14 cellular contexts compared by ENCODE assay signal in the genomic region with DNA sequence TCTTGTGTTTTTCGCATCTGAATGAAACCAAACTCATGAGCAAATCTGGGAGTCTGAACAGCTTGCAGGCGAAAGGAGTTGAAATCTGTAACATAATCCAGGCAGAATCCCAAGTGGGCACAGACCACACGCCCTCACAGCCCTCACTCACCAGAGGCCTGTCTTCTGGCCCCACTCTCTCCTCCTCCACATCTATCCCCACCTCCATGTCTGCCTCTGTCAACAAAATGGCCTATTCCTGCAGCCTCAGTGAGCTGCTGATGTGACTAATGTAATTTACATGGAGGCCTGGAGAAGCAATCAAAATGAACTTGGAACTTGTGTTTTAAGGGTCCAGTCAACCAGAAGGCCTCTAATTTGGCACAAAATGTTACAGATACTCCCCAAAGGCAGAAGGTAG.
DNase-seq lines count a peak whose midpoint lies in the region; ATAC-seq and TF ChIP-seq lines count a peak whose summit lies in the region.
"Had no signal": no experiment of that assay in that cellular context is flagged by ENCODE, and none has a peak within 500 bp of the region (broad histone marks: within the 10 kb centered on the region; RNA-seq: fewer than 3 reads in every experiment).

No MANE protein-coding gene starts in this region.

- H3K9me3 Mint-ChIP-seq in GM23338: no peaks in the 10 kb centered on the region
- peaks cover 7% of the 10 kb centered on the region for H3K9me3 Mint-ChIP-seq in nephron progenitor cell
- H3K9me3 Mint-ChIP-seq: CD8-positive, alpha-beta memory T cell; H9 had no signal

- no peaks in the 10 kb centered on the region; the same call in 1 of the 2 replicates for H3K9me3 ChIP-seq in BE2C
- H3K9me3 ChIP-seq: A549, Caco-2 had no signal

- H3K79me2 ChIP-seq in GM23338 (replicated peaks; ENCODE audit: insufficient read depth): no peaks in the 10 kb centered on the region

- peaks cover 20% of the 10 kb centered on the region for H3K4me1 ChIP-seq in BE2C
- H3K4me1 ChIP-seq in GM23338 (ENCODE audit: insufficient read depth): no peaks in the 10 kb centered on the region
- H3K4me1 ChIP-seq: Caco-2 had no signal

- H3K27ac Mint-ChIP-seq in GM23338: no peak overlapping the region; the same call in 1 of the 2 replicates
- H3K27ac Mint-ChIP-seq in nephron progenitor cell: peak overlapping the region; percentile 43
- H3K27ac Mint-ChIP-seq: CD14-positive monocyte; CD8-positive, alpha-beta memory T cell; H9 had no signal

- H3K27ac ChIP-seq in GM23338 (ENCODE audit: low read depth): no peak overlapping the region
- H3K27ac ChIP-seq: A549, GM23248 had no signal

- H3K4me1 Mint-ChIP-seq in GM23338 (peaks cover 7% of the 10 kb centered on the region; the same call in 2 of the 3 replicates), nephron progenitor cell (peaks cover 45% of the 10 kb centered on the region)

- H3K4me3 Mint-ChIP-seq in GM23338: no peak overlapping the region
- no peak overlapping the region for H3K4me3 Mint-ChIP-seq in nephron progenitor cell
- H3K4me3 Mint-ChIP-seq: CD14-positive monocyte; CD8-positive, alpha-beta memory T cell; H9 had no signal

- no peak for ATAC-seq in GM23338
- no peak for ATAC-seq in HG02571 (IDR thresholded peaks at IDR 0.05; ENCODE audit: unreplicated experiment)
- ATAC-seq: A549 had no signal

- H4K20me1 ChIP-seq in GM23338 (replicated peaks; ENCODE audit: insufficient read depth): no peaks in the 10 kb centered on the region

- H2AFZ ChIP-seq in GM23338: 0 out of 2 replicates have a peak overlapping the region, but pooled peaks have one; percentile 32
- H2AFZ ChIP-seq: GM23248 had no signal

- H3K9me2 ChIP-seq in GM23338 (ENCODE audit: insufficient read depth): no peaks in the 10 kb centered on the region

- H3K27me3 Mint-ChIP-seq in GM23338 (ENCODE audit: insufficient read depth, low read depth, poor library complexity): peaks cover 5% of the 10 kb centered on the region
- peaks cover 4% of the 10 kb centered on the region for H3K27me3 Mint-ChIP-seq in nephron progenitor cell (ENCODE audit: low read depth, poor library complexity)

- H3K27me3 ChIP-seq in BE2C: no peaks in the 10 kb centered on the region
- H3K27me3 ChIP-seq in GM23338 (ENCODE audit: insufficient read depth): no peaks in the 10 kb centered on the region

- H3K4me3 ChIP-seq in BE2C (ENCODE audit: low read depth, low read length) (no peak overlapping the region), GM23338 (no peak overlapping the region)
- H3K4me3 ChIP-seq: A549, GM23248 had no signal

- DNase-seq in BE2C (peak; percentile 25), GM23338 (ENCODE audit: low spot score) (no peak), SK-N-DZ (ENCODE audit: low spot score) (peak; percentile 82), nephron progenitor cell (no peak), ureter (ENCODE audit: low spot score) (no peak)
- DNase-seq: Caco-2; CD8-positive, alpha-beta memory T cell; GM23248; H9; IMR-90; KBM-7 had no signal

- H3K4me2 ChIP-seq in GM23338: no peak overlapping the region
- H3K4me2 ChIP-seq: A549 had no signal

- TF ChIP-seq CTCF in BE2C (IDR thresholded peaks at IDR 0.05; ENCODE audit: low read depth, low read length): no peak
- no peak for TF ChIP-seq CTCF in GM23338 (conservative IDR thresholded peaks at IDR 0.05; ENCODE audit: low read depth in 2 of 2)
- TF ChIP-seq CTCF in nephron progenitor cell (IDR thresholded peaks at IDR 0.05): no peak

- no peaks in the 10 kb centered on the region; the same call in 2 of the 3 replicates for H3K36me3 Mint-ChIP-seq in GM23338 (ENCODE audit: low read depth)
- no peaks in the 10 kb centered on the region for H3K36me3 Mint-ChIP-seq in nephron progenitor cell (ENCODE audit: low read depth)
- H3K36me3 Mint-ChIP-seq: CD14-positive monocyte; CD8-positive, alpha-beta memory T cell had no signal

- H3F3A ChIP-seq in GM23338 (replicated peaks; ENCODE audit: low read depth): no peaks in the 10 kb centered on the region

- H3K36me3 ChIP-seq in BE2C: no peaks in the 10 kb centered on the region
- no peaks in the 10 kb centered on the region for H3K36me3 ChIP-seq in GM23338 (ENCODE audit: insufficient read depth)

TF ChIP-seq in GM23338, 12 proteins besides CTCF, POLR2A, EP300 and RAD21 (continues in another document):
- TF ChIP-seq NANOG (IDR thresholded peaks at IDR 0.05; ENCODE audit: borderline replicate concordance) (no peak), POLR2AphosphoS5 (IDR thresholded peaks at IDR 0.05; ENCODE audit: low read depth) (no peak)
- TF ChIP-seq, protein P1, sequence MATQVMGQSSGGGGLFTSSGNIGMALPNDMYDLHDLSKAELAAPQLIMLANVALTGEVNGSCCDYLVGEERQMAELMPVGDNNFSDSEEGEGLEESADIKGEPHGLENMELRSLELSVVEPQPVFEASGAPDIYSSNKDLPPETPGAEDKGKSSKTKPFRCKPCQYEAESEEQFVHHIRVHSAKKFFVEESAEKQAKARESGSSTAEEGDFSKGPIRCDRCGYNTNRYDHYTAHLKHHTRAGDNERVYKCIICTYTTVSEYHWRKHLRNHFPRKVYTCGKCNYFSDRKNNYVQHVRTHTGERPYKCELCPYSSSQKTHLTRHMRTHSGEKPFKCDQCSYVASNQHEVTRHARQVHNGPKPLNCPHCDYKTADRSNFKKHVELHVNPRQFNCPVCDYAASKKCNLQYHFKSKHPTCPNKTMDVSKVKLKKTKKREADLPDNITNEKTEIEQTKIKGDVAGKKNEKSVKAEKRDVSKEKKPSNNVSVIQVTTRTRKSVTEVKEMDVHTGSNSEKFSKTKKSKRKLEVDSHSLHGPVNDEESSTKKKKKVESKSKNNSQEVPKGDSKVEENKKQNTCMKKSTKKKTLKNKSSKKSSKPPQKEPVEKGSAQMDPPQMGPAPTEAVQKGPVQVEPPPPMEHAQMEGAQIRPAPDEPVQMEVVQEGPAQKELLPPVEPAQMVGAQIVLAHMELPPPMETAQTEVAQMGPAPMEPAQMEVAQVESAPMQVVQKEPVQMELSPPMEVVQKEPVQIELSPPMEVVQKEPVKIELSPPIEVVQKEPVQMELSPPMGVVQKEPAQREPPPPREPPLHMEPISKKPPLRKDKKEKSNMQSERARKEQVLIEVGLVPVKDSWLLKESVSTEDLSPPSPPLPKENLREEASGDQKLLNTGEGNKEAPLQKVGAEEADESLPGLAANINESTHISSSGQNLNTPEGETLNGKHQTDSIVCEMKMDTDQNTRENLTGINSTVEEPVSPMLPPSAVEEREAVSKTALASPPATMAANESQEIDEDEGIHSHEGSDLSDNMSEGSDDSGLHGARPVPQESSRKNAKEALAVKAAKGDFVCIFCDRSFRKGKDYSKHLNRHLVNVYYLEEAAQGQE (IDR thresholded peaks at IDR 0.05; ENCODE audit: unreplicated experiment): no peak
- TF ChIP-seq, protein P2, sequence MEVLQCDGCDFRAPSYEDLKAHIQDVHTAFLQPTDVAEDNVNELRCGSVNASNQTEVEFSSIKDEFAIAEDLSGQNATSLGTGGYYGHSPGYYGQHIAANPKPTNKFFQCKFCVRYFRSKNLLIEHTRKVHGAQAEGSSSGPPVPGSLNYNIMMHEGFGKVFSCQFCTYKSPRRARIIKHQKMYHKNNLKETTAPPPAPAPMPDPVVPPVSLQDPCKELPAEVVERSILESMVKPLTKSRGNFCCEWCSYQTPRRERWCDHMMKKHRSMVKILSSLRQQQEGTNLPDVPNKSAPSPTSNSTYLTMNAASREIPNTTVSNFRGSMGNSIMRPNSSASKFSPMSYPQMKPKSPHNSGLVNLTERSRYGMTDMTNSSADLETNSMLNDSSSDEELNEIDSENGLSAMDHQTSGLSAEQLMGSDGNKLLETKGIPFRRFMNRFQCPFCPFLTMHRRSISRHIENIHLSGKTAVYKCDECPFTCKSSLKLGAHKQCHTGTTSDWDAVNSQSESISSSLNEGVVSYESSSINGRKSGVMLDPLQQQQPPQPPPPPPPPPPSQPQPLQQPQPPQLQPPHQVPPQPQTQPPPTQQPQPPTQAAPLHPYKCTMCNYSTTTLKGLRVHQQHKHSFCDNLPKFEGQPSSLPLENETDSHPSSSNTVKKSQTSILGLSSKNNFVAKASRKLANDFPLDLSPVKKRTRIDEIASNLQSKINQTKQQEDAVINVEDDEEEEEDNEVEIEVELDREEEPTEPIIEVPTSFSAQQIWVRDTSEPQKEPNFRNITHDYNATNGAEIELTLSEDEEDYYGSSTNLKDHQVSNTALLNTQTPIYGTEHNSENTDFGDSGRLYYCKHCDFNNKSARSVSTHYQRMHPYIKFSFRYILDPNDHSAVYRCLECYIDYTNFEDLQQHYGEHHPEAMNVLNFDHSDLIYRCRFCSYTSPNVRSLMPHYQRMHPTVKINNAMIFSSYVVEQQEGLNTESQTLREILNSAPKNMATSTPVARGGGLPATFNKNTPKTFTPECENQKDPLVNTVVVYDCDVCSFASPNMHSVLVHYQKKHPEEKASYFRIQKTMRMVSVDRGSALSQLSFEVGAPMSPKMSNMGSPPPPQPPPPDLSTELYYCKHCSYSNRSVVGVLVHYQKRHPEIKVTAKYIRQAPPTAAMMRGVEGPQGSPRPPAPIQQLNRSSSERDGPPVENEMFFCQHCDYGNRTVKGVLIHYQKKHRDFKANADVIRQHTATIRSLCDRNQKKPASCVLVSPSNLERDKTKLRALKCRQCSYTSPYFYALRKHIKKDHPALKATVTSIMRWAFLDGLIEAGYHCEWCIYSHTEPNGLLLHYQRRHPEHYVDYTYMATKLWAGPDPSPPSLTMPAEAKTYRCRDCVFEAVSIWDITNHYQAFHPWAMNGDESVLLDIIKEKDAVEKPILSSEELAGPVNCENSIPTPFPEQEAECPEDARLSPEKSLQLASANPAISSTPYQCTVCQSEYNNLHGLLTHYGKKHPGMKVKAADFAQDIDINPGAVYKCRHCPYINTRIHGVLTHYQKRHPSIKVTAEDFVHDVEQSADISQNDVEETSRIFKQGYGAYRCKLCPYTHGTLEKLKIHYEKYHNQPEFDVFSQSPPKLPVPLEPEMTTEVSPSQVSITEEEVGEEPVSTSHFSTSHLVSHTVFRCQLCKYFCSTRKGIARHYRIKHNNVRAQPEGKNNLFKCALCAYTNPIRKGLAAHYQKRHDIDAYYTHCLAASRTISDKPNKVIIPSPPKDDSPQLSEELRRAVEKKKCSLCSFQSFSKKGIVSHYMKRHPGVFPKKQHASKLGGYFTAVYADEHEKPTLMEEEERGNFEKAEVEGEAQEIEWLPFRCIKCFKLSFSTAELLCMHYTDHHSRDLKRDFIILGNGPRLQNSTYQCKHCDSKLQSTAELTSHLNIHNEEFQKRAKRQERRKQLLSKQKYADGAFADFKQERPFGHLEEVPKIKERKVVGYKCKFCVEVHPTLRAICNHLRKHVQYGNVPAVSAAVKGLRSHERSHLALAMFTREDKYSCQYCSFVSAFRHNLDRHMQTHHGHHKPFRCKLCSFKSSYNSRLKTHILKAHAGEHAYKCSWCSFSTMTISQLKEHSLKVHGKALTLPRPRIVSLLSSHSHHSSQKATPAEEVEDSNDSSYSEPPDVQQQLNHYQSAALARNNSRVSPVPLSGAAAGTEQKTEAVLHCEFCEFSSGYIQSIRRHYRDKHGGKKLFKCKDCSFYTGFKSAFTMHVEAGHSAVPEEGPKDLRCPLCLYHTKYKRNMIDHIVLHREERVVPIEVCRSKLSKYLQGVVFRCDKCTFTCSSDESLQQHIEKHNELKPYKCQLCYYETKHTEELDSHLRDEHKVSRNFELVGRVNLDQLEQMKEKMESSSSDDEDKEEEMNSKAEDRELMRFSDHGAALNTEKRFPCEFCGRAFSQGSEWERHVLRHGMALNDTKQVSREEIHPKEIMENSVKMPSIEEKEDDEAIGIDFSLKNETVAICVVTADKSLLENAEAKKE (CRISPR knock-in tag; IDR thresholded peaks at IDR 0.05): no peak

Comparison
In these comparisons a context has a peak if more than half of its experiments do, and no peak if none do; other contexts are left out.
1. DNase-seq: peak in BE2C (single experiment) and SK-N-DZ (single experiment); none in GM23338 (single experiment), nephron progenitor cell (single experiment) and ureter (single experiment).